Comparison of ENCODE assay signal across 3 cellular contexts in the genomic region with DNA sequence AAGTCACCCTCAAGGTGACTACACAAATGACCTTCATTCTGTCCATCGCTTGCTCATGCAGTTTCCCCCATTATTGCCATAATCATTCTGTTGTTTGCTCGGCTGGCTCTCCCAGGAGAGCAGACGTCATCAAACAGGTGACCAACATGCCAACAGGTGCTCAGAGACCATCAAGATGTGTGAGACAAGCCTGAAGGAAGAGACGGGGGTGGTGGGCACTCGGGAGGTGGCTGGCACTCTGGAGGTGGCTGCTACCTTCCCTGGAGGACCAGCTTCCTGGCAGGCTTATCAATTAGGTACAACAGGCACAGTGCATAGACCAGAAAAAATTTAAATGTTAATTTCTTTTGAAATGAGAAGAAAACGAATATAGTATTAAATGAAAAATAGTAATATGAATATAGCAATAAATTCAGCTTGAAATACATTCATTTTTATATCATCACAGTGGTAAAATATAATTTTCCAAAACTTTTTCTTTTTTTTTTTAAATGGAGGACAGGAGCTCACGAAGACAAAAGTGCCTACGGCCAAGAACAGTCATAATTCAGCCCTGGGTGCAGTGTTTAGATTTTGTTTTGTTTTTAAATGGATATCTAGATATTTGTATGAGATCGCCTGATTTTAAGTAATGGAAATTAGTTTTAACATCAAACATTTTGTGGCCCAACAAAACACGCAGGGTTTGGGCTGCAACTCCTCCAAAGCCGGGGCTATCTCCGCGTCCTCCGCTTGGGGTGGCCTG.
TF ChIP-seq lines count a peak whose summit lies in the region.

No MANE protein-coding gene starts in this region.

TF ChIP-seq in GM12891, 5 proteins besides CTCF, POLR2A, EP300 and RAD21:
- TF ChIP-seq POLR2AphosphoS5 (IDR thresholded peaks at IDR 0.05; ENCODE audit: low read depth, low read length) (no peak), PAX5 (IDR thresholded peaks at IDR 0.05; ENCODE audit: insufficient read depth, low read length, severe bottlenecking) (no peak), TAF1 (IDR thresholded peaks at IDR 0.05; ENCODE audit: low read depth, low read length) (no peak), SPI1 (IDR thresholded peaks at IDR 0.05; ENCODE audit: low read depth, low read length) (no peak), POU2F2 (IDR thresholded peaks at IDR 0.05; ENCODE audit: low read depth, low read length) (no peak)
TF ChIP-seq in GM12891: peak in this region for 0.

TF ChIP-seq in GM12878, 131 proteins besides CTCF, POLR2A, EP300 and RAD21:
- TF ChIP-seq MTA3 (IDR thresholded peaks at IDR 0.05; ENCODE audit: borderline replicate concordance, low read length) (0 out of 2 replicates have a peak, but pooled peaks have one; percentile 33), NR2C2 (IDR thresholded peaks at IDR 0.05; ENCODE audit: borderline replicate concordance, control insufficient read depth, insufficient read length, low read depth) (no peak), CHD1 (IDR thresholded peaks at IDR 0.05; ENCODE audit: low read depth, low read length) (0 out of 2 replicates have a peak, but pooled peaks have one; percentile 48), POU2F2 (IDR thresholded peaks at IDR 0.05; ENCODE audit: borderline replicate concordance, low read depth, low read length) (no peak), STAT1 (conservative IDR thresholded peaks at IDR 0.05) (0 out of 2 replicates have a peak, but pooled peaks have one; percentile 20), SP1 (IDR thresholded peaks at IDR 0.05; ENCODE audit: low read depth, low read length) (peak; percentile 5), CBX5 (IDR thresholded peaks at IDR 0.05; ENCODE audit: low read depth) (0 out of 2 replicates have a peak, but pooled peaks have one; percentile 18), CHD4 (IDR thresholded peaks at IDR 0.05) (no peak)
- TF ChIP-seq, protein P1, sequence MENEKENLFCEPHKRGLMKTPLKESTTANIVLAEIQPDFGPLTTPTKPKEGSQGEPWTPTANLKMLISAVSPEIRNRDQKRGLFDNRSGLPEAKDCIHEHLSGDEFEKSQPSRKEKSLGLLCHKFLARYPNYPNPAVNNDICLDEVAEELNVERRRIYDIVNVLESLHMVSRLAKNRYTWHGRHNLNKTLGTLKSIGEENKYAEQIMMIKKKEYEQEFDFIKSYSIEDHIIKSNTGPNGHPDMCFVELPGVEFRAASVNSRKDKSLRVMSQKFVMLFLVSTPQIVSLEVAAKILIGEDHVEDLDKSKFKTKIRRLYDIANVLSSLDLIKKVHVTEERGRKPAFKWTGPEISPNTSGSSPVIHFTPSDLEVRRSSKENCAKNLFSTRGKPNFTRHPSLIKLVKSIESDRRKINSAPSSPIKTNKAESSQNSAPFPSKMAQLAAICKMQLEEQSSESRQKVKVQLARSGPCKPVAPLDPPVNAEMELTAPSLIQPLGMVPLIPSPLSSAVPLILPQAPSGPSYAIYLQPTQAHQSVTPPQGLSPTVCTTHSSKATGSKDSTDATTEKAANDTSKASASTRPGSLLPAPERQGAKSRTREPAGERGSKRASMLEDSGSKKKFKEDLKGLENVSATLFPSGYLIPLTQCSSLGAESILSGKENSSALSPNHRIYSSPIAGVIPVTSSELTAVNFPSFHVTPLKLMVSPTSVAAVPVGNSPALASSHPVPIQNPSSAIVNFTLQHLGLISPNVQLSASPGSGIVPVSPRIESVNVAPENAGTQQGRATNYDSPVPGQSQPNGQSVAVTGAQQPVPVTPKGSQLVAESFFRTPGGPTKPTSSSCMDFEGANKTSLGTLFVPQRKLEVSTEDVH (IDR thresholded peaks at IDR 0.05; ENCODE audit: low read depth, partially characterized antibody): peak; percentile 21
- TF ChIP-seq, protein P2, sequence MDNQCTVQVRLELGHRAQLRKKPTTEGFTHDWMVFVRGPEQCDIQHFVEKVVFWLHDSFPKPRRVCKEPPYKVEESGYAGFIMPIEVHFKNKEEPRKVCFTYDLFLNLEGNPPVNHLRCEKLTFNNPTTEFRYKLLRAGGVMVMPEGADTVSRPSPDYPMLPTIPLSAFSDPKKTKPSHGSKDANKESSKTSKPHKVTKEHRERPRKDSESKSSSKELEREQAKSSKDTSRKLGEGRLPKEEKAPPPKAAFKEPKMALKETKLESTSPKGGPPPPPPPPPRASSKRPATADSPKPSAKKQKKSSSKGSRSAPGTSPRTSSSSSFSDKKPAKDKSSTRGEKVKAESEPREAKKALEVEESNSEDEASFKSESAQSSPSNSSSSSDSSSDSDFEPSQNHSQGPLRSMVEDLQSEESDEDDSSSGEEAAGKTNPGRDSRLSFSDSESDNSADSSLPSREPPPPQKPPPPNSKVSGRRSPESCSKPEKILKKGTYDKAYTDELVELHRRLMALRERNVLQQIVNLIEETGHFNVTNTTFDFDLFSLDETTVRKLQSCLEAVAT (IDR thresholded peaks at IDR 0.05): 0 out of 2 replicates have a peak, but pooled peaks have one; percentile 22
- TF ChIP-seq, protein P3, sequence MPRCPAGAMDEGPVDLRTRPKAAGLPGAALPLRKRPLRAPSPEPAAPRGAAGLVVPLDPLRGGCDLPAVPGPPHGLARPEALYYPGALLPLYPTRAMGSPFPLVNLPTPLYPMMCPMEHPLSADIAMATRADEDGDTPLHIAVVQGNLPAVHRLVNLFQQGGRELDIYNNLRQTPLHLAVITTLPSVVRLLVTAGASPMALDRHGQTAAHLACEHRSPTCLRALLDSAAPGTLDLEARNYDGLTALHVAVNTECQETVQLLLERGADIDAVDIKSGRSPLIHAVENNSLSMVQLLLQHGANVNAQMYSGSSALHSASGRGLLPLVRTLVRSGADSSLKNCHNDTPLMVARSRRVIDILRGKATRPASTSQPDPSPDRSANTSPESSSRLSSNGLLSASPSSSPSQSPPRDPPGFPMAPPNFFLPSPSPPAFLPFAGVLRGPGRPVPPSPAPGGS (IDR thresholded peaks at IDR 0.05; ENCODE audit: borderline replicate concordance, insufficient read depth, low read depth, low read length, poor library complexity, severe bottlenecking): no peak

TF ChIP-seq in liver, 16 proteins besides CTCF, POLR2A, EP300 and RAD21:
- TF ChIP-seq YY1 (IDR thresholded peaks at IDR 0.05): peak; percentile 48
- no peak for TF ChIP-seq EGR1 (IDR thresholded peaks at IDR 0.05; ENCODE audit: low read depth in 2 of 2)
- peak; percentile 16 for TF ChIP-seq SP1 (IDR thresholded peaks at IDR 0.05)
- TF ChIP-seq, protein P4, sequence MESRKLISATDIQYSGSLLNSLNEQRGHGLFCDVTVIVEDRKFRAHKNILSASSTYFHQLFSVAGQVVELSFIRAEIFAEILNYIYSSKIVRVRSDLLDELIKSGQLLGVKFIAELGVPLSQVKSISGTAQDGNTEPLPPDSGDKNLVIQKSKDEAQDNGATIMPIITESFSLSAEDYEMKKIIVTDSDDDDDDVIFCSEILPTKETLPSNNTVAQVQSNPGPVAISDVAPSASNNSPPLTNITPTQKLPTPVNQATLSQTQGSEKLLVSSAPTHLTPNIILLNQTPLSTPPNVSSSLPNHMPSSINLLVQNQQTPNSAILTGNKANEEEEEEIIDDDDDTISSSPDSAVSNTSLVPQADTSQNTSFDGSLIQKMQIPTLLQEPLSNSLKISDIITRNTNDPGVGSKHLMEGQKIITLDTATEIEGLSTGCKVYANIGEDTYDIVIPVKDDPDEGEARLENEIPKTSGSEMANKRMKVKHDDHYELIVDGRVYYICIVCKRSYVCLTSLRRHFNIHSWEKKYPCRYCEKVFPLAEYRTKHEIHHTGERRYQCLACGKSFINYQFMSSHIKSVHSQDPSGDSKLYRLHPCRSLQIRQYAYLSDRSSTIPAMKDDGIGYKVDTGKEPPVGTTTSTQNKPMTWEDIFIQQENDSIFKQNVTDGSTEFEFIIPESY (IDR thresholded peaks at IDR 0.05): no peak
TF ChIP-seq in liver: peak in this region for 2.
